ENCODE assay signal across 27 cellular contexts in genomic region chr14:44609201-44609600, GRCh38.
"Had no signal": no experiment of that assay in that cellular context is flagged by ENCODE, and none has a peak within 500 bp of the region (broad histone marks: within the 10 kb centered on the region; RNA-seq: fewer than 3 reads in every experiment).

No MANE protein-coding gene starts in this region.

- ATAC-seq: activated T-helper 17 cell treated with anti-CD3 and anti-CD28 coated beads, Interleukin-2, amount 50 U/mL, for 72 hours; Panc1; Right ventricle myocardium inferior had no signal

- H3K27ac Mint-ChIP-seq: activated CD4-positive, alpha-beta memory T cell treated with anti-CD3 and anti-CD28 coated beads for 36 hours; activated CD4-positive, alpha-beta T cell treated with anti-CD3 and anti-CD28 coated beads, Interleukin-2, amount 10 ng/mL, durations not matched to agents 7 days and 5 days; activated naive CD4-positive, alpha-beta T cell treated with anti-CD3 and anti-CD28 coated beads, Interleukin-2, amount 10 ng/mL, durations not matched to agents 7 days and 5 days; activated naive CD8-positive, alpha-beta T cell treated with anti-CD3 and anti-CD28 coated beads for 36 hours; activated T-helper 17 cell treated with anti-CD3 and anti-CD28 coated beads, Interleukin-2, amount 50 U/mL, for 72 hours had no signal

- H3K4me3 ChIP-seq: SK-N-MC had no signal

- H3K4me3 Mint-ChIP-seq: activated CD4-positive, alpha-beta memory T cell treated with anti-CD3 and anti-CD28 coated beads for 36 hours; activated CD4-positive, alpha-beta T cell treated with anti-CD3 and anti-CD28 coated beads, Interleukin-2, amount 10 ng/mL, durations not matched to agents 7 days and 5 days; activated naive CD4-positive, alpha-beta T cell treated with anti-CD3 and anti-CD28 coated beads, Interleukin-2, amount 10 ng/mL, durations not matched to agents 7 days and 5 days; activated naive CD8-positive, alpha-beta T cell treated with anti-CD3 and anti-CD28 coated beads for 36 hours; activated T-helper 17 cell treated with anti-CD3 and anti-CD28 coated beads, Interleukin-2, amount 50 U/mL, for 72 hours had no signal

- H3K4me1 Mint-ChIP-seq: activated CD4-positive, alpha-beta T cell treated with anti-CD3 and anti-CD28 coated beads, Interleukin-2, amount 10 ng/mL, durations not matched to agents 7 days and 5 days; activated naive CD4-positive, alpha-beta T cell treated with anti-CD3 and anti-CD28 coated beads, Interleukin-2, amount 10 ng/mL, durations not matched to agents 7 days and 5 days; activated naive CD8-positive, alpha-beta T cell treated with anti-CD3 and anti-CD28 coated beads for 36 hours; activated T-helper 17 cell treated with anti-CD3 and anti-CD28 coated beads, Interleukin-2, amount 50 U/mL, for 72 hours had no signal

- H3K27me3 Mint-ChIP-seq: activated CD4-positive, alpha-beta memory T cell treated with anti-CD3 and anti-CD28 coated beads for 36 hours; activated CD4-positive, alpha-beta T cell treated with anti-CD3 and anti-CD28 coated beads, Interleukin-2, amount 10 ng/mL, durations not matched to agents 7 days and 5 days; activated naive CD4-positive, alpha-beta T cell treated with anti-CD3 and anti-CD28 coated beads, Interleukin-2, amount 10 ng/mL, durations not matched to agents 7 days and 5 days had no signal

- DNase-seq: activated CD4-positive, alpha-beta memory T cell treated with anti-CD3 and anti-CD28 coated beads for 36 hours; activated CD4-positive, alpha-beta T cell treated with anti-CD3 and anti-CD28 coated beads, Interleukin-2, amount 10 ng/mL, durations not matched to agents 7 days and 5 days; activated CD4-positive, CD25-positive, alpha-beta regulatory T cell; activated gamma-delta T cell; activated naive CD4-positive, alpha-beta T cell treated with anti-CD3 and anti-CD28 coated beads, Interleukin-2, amount 10 ng/mL, durations not matched to agents 7 days and 5 days; activated naive CD8-positive, alpha-beta T cell treated with anti-CD3 and anti-CD28 coated beads for 36 hours; activated T-cell treated with anti-CD3 and anti-CD28 coated beads for 4 hours; activated T-cell treated with anti-CD3 and anti-CD28 coated beads, Interleukin-2, amount 50 U/mL, for 48 hours; cerebellar nuclear complex; Kasumi-1; KBM-7; NCI-H1417; NCI-H187; NCI-H2081; NCI-H2171; NCI-H226; NCI-H510A treated with DMSO at 0.1 percent for 48 hours; NCI-H774; NK-92 treated with Interleukin-12 subunit alpha and Interleukin-12 subunit beta, amount 100 ng/mL, for 24 hours; OCI-M1; RPMI8226; T-helper 1 cell had no signal

- H3K27ac ChIP-seq: SK-N-MC, VCaP had no signal

- H3K36me3 Mint-ChIP-seq: activated CD4-positive, alpha-beta memory T cell treated with anti-CD3 and anti-CD28 coated beads for 36 hours; activated naive CD4-positive, alpha-beta T cell treated with anti-CD3 and anti-CD28 coated beads, Interleukin-2, amount 10 ng/mL, durations not matched to agents 7 days and 5 days; activated naive CD8-positive, alpha-beta T cell treated with anti-CD3 and anti-CD28 coated beads for 36 hours had no signal

- H3K9me3 Mint-ChIP-seq: activated CD4-positive, alpha-beta memory T cell treated with anti-CD3 and anti-CD28 coated beads for 36 hours; activated CD4-positive, alpha-beta T cell treated with anti-CD3 and anti-CD28 coated beads, Interleukin-2, amount 10 ng/mL, durations not matched to agents 7 days and 5 days; activated naive CD8-positive, alpha-beta T cell treated with anti-CD3 and anti-CD28 coated beads for 36 hours; activated T-helper 17 cell treated with anti-CD3 and anti-CD28 coated beads, Interleukin-2, amount 50 U/mL, for 72 hours had no signal
